In the genomic region with DNA sequence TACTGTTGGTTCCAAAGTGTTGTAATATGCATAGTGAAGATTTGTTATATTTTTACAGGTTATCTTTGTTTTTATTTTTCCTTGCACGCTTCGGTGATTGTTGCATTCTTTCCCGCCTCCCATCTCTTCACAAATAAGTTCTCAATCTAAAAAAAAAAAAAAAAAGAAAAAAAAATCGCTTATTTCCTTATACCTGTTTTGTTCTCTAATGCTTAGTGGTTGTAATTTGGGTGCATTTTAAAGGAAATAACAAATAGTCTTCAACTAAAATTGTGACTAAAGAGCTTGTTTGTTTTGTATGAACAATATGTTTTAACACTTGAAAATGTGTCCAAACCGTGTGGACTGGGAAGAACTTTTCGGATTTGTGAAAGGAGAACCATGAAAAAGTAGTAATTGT, we compare ENCODE assay signal across 8 cellular contexts. TPM values are rescaled to one million over a fixed set of nuclear protein-coding genes. Genes with fewer than 3 reads are reported as not detected.
DNase-seq lines count a peak whose midpoint lies in the region; TF ChIP-seq lines count a peak whose summit lies in the region.

No MANE protein-coding gene starts in this region.

- H3K79me2 ChIP-seq in GM23248 (ENCODE audit: insufficient read depth), result peaks cover 60% of the 10 kb centered on the region
- peaks cover 60% of the 10 kb centered on the region for H3K79me2 ChIP-seq in fibroblast of lung (ENCODE audit: control insufficient read depth, insufficient read depth, low read length)

- H3K9me3 ChIP-seq in GM23248 (ENCODE audit: low read depth), result no peaks in the 10 kb centered on the region
- no peaks in the 10 kb centered on the region for H3K9me3 ChIP-seq in SJCRH30 (replicated peaks)
- H3K9me3 ChIP-seq in fibroblast of lung (ENCODE audit: control insufficient read depth, insufficient read depth, low read depth, low read length), result no peaks in the 10 kb centered on the region

- H3K27ac ChIP-seq in GM23248 (peak overlapping the region; percentile 97), SJCRH30 (peak overlapping the region; percentile 97), fibroblast of lung (ENCODE audit: insufficient read depth, low read length) (peak overlapping the region; percentile 98)

- peak overlapping the region; percentile 98 for H3K4me2 ChIP-seq in GM23248 (ENCODE audit: unreplicated experiment)
- peak overlapping the region; percentile 92 for H3K4me2 ChIP-seq in fibroblast of lung (ENCODE audit: extremely low read depth, insufficient read depth, low read length)

- H3K4me3 ChIP-seq in GM23248, result peak overlapping the region; percentile 87
- H3K4me3 ChIP-seq in SJCRH30, result peak overlapping the region; percentile 79
- peak overlapping the region; percentile 80 to 96 (median 88) for H3K4me3 ChIP-seq in fibroblast of lung (replicated peaks in 1 of 4; ENCODE audit: control extremely low read depth in 1 of 4, insufficient read depth in 1 of 4, low read depth in 3 of 4, low read length in 4 of 4)

- H2AFZ ChIP-seq in GM23248, result no peak overlapping the region
- H2AFZ ChIP-seq in fibroblast of lung (ENCODE audit: low read length), result no peak overlapping the region

- no peaks in the 10 kb centered on the region for H3K27me3 ChIP-seq in GM23248 (replicated peaks; ENCODE audit: insufficient read depth)
- no peaks in the 10 kb centered on the region for H3K27me3 ChIP-seq in SJCRH30
- H3K27me3 ChIP-seq in fibroblast of lung (ENCODE audit: control insufficient read depth, insufficient read depth, low read length), result no peaks in the 10 kb centered on the region

- H3F3A ChIP-seq in GM23248 (ENCODE audit: insufficient read depth), result peaks cover 25% of the 10 kb centered on the region

- peaks cover 22% of the 10 kb centered on the region for H4K20me1 ChIP-seq in GM23248 (ENCODE audit: insufficient read depth)
- peaks cover 2% of the 10 kb centered on the region for H4K20me1 ChIP-seq in fibroblast of lung (ENCODE audit: control insufficient read depth, extremely low read depth, insufficient read depth, low read length)

- WGBS in GM23248 (ENCODE audit: low coverage in 1 of 2, low lambda C conversion rate in 2 of 2, missing lambda C conversion rate in 2 of 2), 2 experiments, result 9 to 13% methylated on average over 6 of the region's 6 CpGs

- H3K4me1 ChIP-seq in GM23248 (ENCODE audit: insufficient read depth) (peaks cover 44% of the 10 kb centered on the region), SJCRH30 (peaks cover 4% of the 10 kb centered on the region), fibroblast of lung (ENCODE audit: control insufficient read depth, extremely low read depth, insufficient read depth, low read length) (peaks cover 2% of the 10 kb centered on the region)

- H3K36me3 ChIP-seq in GM23248 (ENCODE audit: low read depth) (no peaks in the 10 kb centered on the region), SJCRH30 (peaks cover 12% of the 10 kb centered on the region; the same call in 1 of the 2 replicates), fibroblast of lung (ENCODE audit: control insufficient read depth, insufficient read depth, low read length) (no peaks in the 10 kb centered on the region)

- in situ Hi-C loops in GM23248 (cut with MboI), result no loop called here

- TF ChIP-seq CTCF in fibroblast of lung (conservative IDR thresholded peaks at IDR 0.05 in 1 of 2, IDR thresholded peaks at IDR 0.05 in 1 of 2; ENCODE audit: low read depth in 1 of 2, low read length in 2 of 2), result no peak

- H3K9me2 ChIP-seq in GM23248 (ENCODE audit: insufficient read depth), result no peaks in the 10 kb centered on the region

- DNase-seq in GM23248 (peak; percentile 8), SJCRH30 (no peak), fibroblast of lung (ENCODE audit: low read depth in 2 of 2) (no peak), retina (peak; percentile 18), NCI-H2196 treated with DMSO at 0.1 percent for 48 hours (lab: John Stamatoyannopoulos, UW; ENCODE audit: unreplicated experiment) (no peak), globus pallidus (ENCODE audit: low spot score) (no peak), EL (no peak)
- no peak for DNase-seq in activated CD4-positive, alpha-beta T cell treated with anti-CD3 and anti-CD28 coated beads for 4 hours

- H3K9ac ChIP-seq in GM23248 (peak overlapping the region; percentile 98), fibroblast of lung (ENCODE audit: insufficient read depth, low read length) (peak overlapping the region; percentile 95)

RNA-seq across cellular contexts. Expression of gene CAND1, which starts 1.5 kb away (rescaled TPM):
- total RNA-seq in GM23248 (2014; rRNA removed; shearing (Covaris generic)), result 65.1 and 92.6 TPM in 2 replicates
- polyA plus RNA-seq in GM23248 (2016; fragmentation: Nextera tagmentation; extraction: Ambion mirVana) (111 and 121 TPM in 2 replicates), fibroblast of lung (71.0 and 133 TPM in 2 replicates)
- total RNA-seq in SJCRH30 (2014; rRNA removed; shearing (Covaris generic)), result 159 and 173 TPM in 2 replicates
- total RNA-seq in fibroblast of lung, result 101 and 103 TPM in 2 replicates
- 68.0 and 106 TPM in 2 replicates for polyA plus RNA-seq in fibroblast of lung (2012)
- polyA minus RNA-seq in fibroblast of lung (ENCODE audit: low replicate concordance), result 13.5 and 14.1 TPM in 2 replicates

Comparison
In these comparisons a context has a peak if more than half of its experiments do, and no peak if none do; other contexts are left out.
1. DNase-seq: peak in GM23248 (single experiment) and retina (single experiment); none in SJCRH30 (0 of 2), fibroblast of lung (0 of 2), NCI-H2196 treated with DMSO at 0.1 percent for 48 hours (single experiment), globus pallidus (single experiment), EL (single experiment) and activated CD4-positive, alpha-beta T cell treated with anti-CD3 and anti-CD28 coated beads for 4 hours (0 of 2).
2. Peak in every context shown above with its lines, with median percentiles within 50 percentile points of each other: H3K27ac ChIP-seq and H3K4me3 ChIP-seq.